Comparison of ENCODE assay signal across 14 cellular contexts in genomic region chr7:28688651-28689050, GRCh38.
DNase-seq lines count a peak whose midpoint lies in the region; ATAC-seq, FAIRE-seq and TF ChIP-seq lines count a peak whose summit lies in the region.
"Had no signal": no experiment of that assay in that cellular context is flagged by ENCODE, and none has a peak within 500 bp of the region (broad histone marks: within the 10 kb centered on the region; RNA-seq: fewer than 3 reads in every experiment).

No MANE protein-coding gene starts in this region.

- no peaks in the 10 kb centered on the region for H3K9me3 Mint-ChIP-seq in activated T-cell treated with anti-CD3 and anti-CD28 coated beads, Interleukin-2, amount 50 U/mL, for 72 hours

- H3K4me3 Mint-ChIP-seq in activated T-cell treated with anti-CD3 and anti-CD28 coated beads, Interleukin-2, amount 50 U/mL, for 72 hours, result no peak overlapping the region

- H3K27me3 Mint-ChIP-seq in activated T-cell treated with anti-CD3 and anti-CD28 coated beads, Interleukin-2, amount 50 U/mL, for 72 hours (ENCODE audit: low read depth), result peaks cover 1% of the 10 kb centered on the region

- H3K27ac Mint-ChIP-seq in activated T-cell treated with anti-CD3 and anti-CD28 coated beads, Interleukin-2, amount 50 U/mL, for 72 hours, result no peak overlapping the region

- no peak overlapping the region for H3K4me3 ChIP-seq in choroid plexus epithelial cell (ENCODE audit: low read depth, low read length)

- ATAC-seq in activated T-cell treated with anti-CD3 and anti-CD28 coated beads, Interleukin-2, amount 50 U/mL, for 72 hours (replicated peaks in 1 of 2), result no peak
- ATAC-seq: stimulated activated naive CD8-positive, alpha-beta T cell treated with anti-CD3 and anti-CD28 coated beads, Interleukin-15, Interleukin-2, amounts not matched to agents 100 U/mL and 50 U/mL, for 24 hours had no signal

- H3K4me1 Mint-ChIP-seq in activated T-cell treated with anti-CD3 and anti-CD28 coated beads, Interleukin-2, amount 50 U/mL, for 72 hours (ENCODE audit: low read depth), result no peaks in the 10 kb centered on the region

- no peaks in the 10 kb centered on the region for H3K36me3 Mint-ChIP-seq in activated T-cell treated with anti-CD3 and anti-CD28 coated beads, Interleukin-2, amount 50 U/mL, for 72 hours (ENCODE audit: insufficient read depth in 2 of 2)

- FAIRE-seq in urothelium cell line (lab: Jason Lieb, UNC), result no peak
- FAIRE-seq: endometrium, islet of Langerhans had no signal

- TF ChIP-seq CTCF in choroid plexus epithelial cell (conservative IDR thresholded peaks at IDR 0.05; ENCODE audit: low read depth, low read length), result no peak

- DNase-seq in NCI-H226, result peak; percentile 63
- DNase-seq in choroid plexus epithelial cell (ENCODE audit: low read depth), result peak; percentile 38
- DNase-seq in iris pigment epithelial cell (ENCODE audit: low read depth), result peak; percentile 57
- peak; percentile 22 for DNase-seq in urothelium cell line (ENCODE audit: low spot score)
- DNase-seq in putamen (ENCODE audit: low spot score), result no peak
- DNase-seq in activated T-cell treated with anti-CD3 and anti-CD28 coated beads, Interleukin-2, amount 50 U/mL, for 72 hours, result no peak
- no peak for DNase-seq in activated CD4-positive, alpha-beta T cell treated with anti-CD3 and anti-CD28 coated beads, Interleukin-2, amount 50 U/mL, for 48 hours
- DNase-seq: activated naive CD4-positive, alpha-beta T cell treated with anti-CD3 and anti-CD28 coated beads, Interleukin-2, amount 50 U/mL, for 16 hours; NCI-H2081; stimulated activated CD4-positive, alpha-beta T cell treated with anti-CD3 and anti-CD28 coated beads, Interleukin-4, amount 100 ng/mL, for 1 hour; stimulated activated naive CD8-positive, alpha-beta T cell treated with anti-CD3 and anti-CD28 coated beads, Interleukin-15, Interleukin-2, amounts not matched to agents 100 U/mL and 50 U/mL, for 24 hours; T-helper 9 cell had no signal

Comparison
In these comparisons a context has a peak if more than half of its experiments do, and no peak if none do; other contexts are left out.
1. DNase-seq: peak in NCI-H226 (single experiment), choroid plexus epithelial cell (single experiment), iris pigment epithelial cell (single experiment) and urothelium cell line (single experiment); none in putamen (single experiment), activated T-cell treated with anti-CD3 and anti-CD28 coated beads, Interleukin-2, amount 50 U/mL, for 72 hours (0 of 2) and activated CD4-positive, alpha-beta T cell treated with anti-CD3 and anti-CD28 coated beads, Interleukin-2, amount 50 U/mL, for 48 hours (0 of 2).